1 cellular context compared by ENCODE assay signal in the genomic region with DNA sequence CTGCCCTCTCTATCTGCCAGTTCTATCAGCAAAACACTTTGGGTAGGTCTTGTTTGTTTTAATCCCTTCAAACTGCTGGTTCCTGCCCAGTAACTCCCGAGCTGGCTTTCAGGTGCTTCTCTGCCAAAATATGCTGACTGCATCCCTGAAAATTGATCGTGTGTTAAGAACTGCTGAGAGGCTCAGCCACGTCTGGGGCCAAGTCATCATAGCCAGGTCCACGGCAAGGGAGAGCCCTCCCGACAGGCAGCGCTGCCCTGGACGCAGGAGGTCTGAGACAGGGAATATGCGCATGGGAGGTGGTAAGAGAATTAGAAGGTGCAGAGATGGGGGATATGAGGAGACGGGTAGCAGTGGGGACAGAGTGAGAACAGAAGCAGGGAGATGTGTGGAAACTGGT.
TF ChIP-seq lines count a peak whose summit lies in the region.

No MANE protein-coding gene starts in this region.

TF ChIP-seq in GM23338, 12 proteins besides CTCF, POLR2A, EP300 and RAD21 (continued from another document):
- TF ChIP-seq, protein P1, sequence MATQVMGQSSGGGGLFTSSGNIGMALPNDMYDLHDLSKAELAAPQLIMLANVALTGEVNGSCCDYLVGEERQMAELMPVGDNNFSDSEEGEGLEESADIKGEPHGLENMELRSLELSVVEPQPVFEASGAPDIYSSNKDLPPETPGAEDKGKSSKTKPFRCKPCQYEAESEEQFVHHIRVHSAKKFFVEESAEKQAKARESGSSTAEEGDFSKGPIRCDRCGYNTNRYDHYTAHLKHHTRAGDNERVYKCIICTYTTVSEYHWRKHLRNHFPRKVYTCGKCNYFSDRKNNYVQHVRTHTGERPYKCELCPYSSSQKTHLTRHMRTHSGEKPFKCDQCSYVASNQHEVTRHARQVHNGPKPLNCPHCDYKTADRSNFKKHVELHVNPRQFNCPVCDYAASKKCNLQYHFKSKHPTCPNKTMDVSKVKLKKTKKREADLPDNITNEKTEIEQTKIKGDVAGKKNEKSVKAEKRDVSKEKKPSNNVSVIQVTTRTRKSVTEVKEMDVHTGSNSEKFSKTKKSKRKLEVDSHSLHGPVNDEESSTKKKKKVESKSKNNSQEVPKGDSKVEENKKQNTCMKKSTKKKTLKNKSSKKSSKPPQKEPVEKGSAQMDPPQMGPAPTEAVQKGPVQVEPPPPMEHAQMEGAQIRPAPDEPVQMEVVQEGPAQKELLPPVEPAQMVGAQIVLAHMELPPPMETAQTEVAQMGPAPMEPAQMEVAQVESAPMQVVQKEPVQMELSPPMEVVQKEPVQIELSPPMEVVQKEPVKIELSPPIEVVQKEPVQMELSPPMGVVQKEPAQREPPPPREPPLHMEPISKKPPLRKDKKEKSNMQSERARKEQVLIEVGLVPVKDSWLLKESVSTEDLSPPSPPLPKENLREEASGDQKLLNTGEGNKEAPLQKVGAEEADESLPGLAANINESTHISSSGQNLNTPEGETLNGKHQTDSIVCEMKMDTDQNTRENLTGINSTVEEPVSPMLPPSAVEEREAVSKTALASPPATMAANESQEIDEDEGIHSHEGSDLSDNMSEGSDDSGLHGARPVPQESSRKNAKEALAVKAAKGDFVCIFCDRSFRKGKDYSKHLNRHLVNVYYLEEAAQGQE (IDR thresholded peaks at IDR 0.05; ENCODE audit: unreplicated experiment), result no peak
- TF ChIP-seq, protein P2, sequence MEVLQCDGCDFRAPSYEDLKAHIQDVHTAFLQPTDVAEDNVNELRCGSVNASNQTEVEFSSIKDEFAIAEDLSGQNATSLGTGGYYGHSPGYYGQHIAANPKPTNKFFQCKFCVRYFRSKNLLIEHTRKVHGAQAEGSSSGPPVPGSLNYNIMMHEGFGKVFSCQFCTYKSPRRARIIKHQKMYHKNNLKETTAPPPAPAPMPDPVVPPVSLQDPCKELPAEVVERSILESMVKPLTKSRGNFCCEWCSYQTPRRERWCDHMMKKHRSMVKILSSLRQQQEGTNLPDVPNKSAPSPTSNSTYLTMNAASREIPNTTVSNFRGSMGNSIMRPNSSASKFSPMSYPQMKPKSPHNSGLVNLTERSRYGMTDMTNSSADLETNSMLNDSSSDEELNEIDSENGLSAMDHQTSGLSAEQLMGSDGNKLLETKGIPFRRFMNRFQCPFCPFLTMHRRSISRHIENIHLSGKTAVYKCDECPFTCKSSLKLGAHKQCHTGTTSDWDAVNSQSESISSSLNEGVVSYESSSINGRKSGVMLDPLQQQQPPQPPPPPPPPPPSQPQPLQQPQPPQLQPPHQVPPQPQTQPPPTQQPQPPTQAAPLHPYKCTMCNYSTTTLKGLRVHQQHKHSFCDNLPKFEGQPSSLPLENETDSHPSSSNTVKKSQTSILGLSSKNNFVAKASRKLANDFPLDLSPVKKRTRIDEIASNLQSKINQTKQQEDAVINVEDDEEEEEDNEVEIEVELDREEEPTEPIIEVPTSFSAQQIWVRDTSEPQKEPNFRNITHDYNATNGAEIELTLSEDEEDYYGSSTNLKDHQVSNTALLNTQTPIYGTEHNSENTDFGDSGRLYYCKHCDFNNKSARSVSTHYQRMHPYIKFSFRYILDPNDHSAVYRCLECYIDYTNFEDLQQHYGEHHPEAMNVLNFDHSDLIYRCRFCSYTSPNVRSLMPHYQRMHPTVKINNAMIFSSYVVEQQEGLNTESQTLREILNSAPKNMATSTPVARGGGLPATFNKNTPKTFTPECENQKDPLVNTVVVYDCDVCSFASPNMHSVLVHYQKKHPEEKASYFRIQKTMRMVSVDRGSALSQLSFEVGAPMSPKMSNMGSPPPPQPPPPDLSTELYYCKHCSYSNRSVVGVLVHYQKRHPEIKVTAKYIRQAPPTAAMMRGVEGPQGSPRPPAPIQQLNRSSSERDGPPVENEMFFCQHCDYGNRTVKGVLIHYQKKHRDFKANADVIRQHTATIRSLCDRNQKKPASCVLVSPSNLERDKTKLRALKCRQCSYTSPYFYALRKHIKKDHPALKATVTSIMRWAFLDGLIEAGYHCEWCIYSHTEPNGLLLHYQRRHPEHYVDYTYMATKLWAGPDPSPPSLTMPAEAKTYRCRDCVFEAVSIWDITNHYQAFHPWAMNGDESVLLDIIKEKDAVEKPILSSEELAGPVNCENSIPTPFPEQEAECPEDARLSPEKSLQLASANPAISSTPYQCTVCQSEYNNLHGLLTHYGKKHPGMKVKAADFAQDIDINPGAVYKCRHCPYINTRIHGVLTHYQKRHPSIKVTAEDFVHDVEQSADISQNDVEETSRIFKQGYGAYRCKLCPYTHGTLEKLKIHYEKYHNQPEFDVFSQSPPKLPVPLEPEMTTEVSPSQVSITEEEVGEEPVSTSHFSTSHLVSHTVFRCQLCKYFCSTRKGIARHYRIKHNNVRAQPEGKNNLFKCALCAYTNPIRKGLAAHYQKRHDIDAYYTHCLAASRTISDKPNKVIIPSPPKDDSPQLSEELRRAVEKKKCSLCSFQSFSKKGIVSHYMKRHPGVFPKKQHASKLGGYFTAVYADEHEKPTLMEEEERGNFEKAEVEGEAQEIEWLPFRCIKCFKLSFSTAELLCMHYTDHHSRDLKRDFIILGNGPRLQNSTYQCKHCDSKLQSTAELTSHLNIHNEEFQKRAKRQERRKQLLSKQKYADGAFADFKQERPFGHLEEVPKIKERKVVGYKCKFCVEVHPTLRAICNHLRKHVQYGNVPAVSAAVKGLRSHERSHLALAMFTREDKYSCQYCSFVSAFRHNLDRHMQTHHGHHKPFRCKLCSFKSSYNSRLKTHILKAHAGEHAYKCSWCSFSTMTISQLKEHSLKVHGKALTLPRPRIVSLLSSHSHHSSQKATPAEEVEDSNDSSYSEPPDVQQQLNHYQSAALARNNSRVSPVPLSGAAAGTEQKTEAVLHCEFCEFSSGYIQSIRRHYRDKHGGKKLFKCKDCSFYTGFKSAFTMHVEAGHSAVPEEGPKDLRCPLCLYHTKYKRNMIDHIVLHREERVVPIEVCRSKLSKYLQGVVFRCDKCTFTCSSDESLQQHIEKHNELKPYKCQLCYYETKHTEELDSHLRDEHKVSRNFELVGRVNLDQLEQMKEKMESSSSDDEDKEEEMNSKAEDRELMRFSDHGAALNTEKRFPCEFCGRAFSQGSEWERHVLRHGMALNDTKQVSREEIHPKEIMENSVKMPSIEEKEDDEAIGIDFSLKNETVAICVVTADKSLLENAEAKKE (CRISPR knock-in tag; IDR thresholded peaks at IDR 0.05), result no peak
- no peak for TF ChIP-seq EZH2phosphoT487 (IDR thresholded peaks at IDR 0.05; ENCODE audit: unreplicated experiment)
- TF ChIP-seq CREB1 (CRISPR knock-in tag; IDR thresholded peaks at IDR 0.05; ENCODE audit: low read depth), result no peak
- TF ChIP-seq ZNF331 (CRISPR knock-in tag; IDR thresholded peaks at IDR 0.05; ENCODE audit: low read depth), result no peak
- TF ChIP-seq STAT1 (IDR thresholded peaks at IDR 0.05; ENCODE audit: unreplicated experiment), result no peak
TF ChIP-seq in GM23338: peak in this region for 0.
